ENCODE assay signal across 13 cellular contexts in genomic region chr18:65788373-65788772, GRCh38. TPM values are rescaled to one million over a fixed set of nuclear protein-coding genes. Genes with fewer than 3 reads are reported as not detected.
DNase-seq lines count a peak whose midpoint lies in the region; ATAC-seq, FAIRE-seq and TF ChIP-seq lines count a peak whose summit lies in the region.
"Had no signal": no experiment of that assay in that cellular context is flagged by ENCODE, and none has a peak within 500 bp of the region (broad histone marks: within the 10 kb centered on the region; RNA-seq: fewer than 3 reads in every experiment).

No MANE protein-coding gene starts in this region.

- DNase-seq in A549 (ENCODE audit: low read depth in 1 of 2, low spot score in 1 of 2) (peak in 1 of 2 experiments; percentile 65), HT1080 (ENCODE audit: low read depth) (peak; percentile 58), NCI-H460 (ENCODE audit: extremely low read depth, low read depth) (peak; percentile 75), K562 (ENCODE audit: extremely low read depth in 1 of 4, low spot score in 3 of 4) (peak in 1 of 4 experiments; percentile 1), mesothelial cell of epicardium (ENCODE audit: low spot score in 2 of 2, unreplicated experiment in 2 of 2) (no peak), NCI-H2196 (lab: John Stamatoyannopoulos, UW; ENCODE audit: unreplicated experiment) (no peak)
- DNase-seq: dermis blood vessel endothelial cell, foreskin melanocyte, KBM-7, PC-9, T-helper 9 cell had no signal

- no peak overlapping the region for H2AFZ ChIP-seq in K562 (ENCODE audit: low read depth, low read length)
- H2AFZ ChIP-seq: PC-9 had no signal

- H3K79me2 ChIP-seq in K562 (ENCODE audit: control insufficient read depth, insufficient read depth, low read length): no peaks in the 10 kb centered on the region

- no peak overlapping the region for H3K27ac Mint-ChIP-seq in mesothelial cell of epicardium

- H3K4me1 Mint-ChIP-seq in mesothelial cell of epicardium: peaks cover 16% of the 10 kb centered on the region

- no peak for FAIRE-seq in A549 (lab: Jason Lieb, UNC)
- no peak for FAIRE-seq in K562 (lab: Jason Lieb, UNC)

- no peaks in the 10 kb centered on the region for H3K9me1 ChIP-seq in K562 (ENCODE audit: control insufficient read depth, insufficient read depth, low read length)

- no peak overlapping the region for H3K4me3 Mint-ChIP-seq in mesothelial cell of epicardium

- POLR2A ChIA-PET in A549 (lab: Yijun Ruan, JAX) (no interaction called here), K562 (lab: Yijun Ruan, JAX) (interaction anchor here (0.7 kb wide), 1 partner anchor 630 kb away, joined by 3 read pairs; no protein-coding TSS in a partner anchor)

- CTCF ChIA-PET in A549 (lab: Yijun Ruan, JAX) (interaction anchor here (1.0 kb wide), 1 partner anchor 16 kb away, joined by 4 read pairs; no protein-coding TSS in a partner anchor), K562 (lab: Yijun Ruan, JAX; ENCODE audit: low intra/inter-chr PET ratio) (no interaction called here)

- H3K9me3 ChIP-seq in A549: no peaks in the 10 kb centered on the region
- H3K9me3 ChIP-seq in K562 (replicated peaks; ENCODE audit: control insufficient read depth, insufficient read depth, low read depth, low read length): no peaks in the 10 kb centered on the region

- 0 out of 3 replicates have a peak, but pooled peaks cover 3% of the 10 kb centered on the region for H3K4me1 ChIP-seq in A549
- H3K4me1 ChIP-seq in K562 (replicated peaks in 1 of 2; ENCODE audit: control insufficient read depth in 2 of 2, insufficient read depth in 2 of 2, low read length in 2 of 2): no peaks in the 10 kb centered on the region

- no peaks in the 10 kb centered on the region for H3K36me3 Mint-ChIP-seq in mesothelial cell of epicardium

- no peak overlapping the region for H3K9ac ChIP-seq in K562 (ENCODE audit: insufficient read depth in 1 of 2, low read depth in 2 of 2, low read length in 2 of 2)

- TF ChIP-seq POLR2A in A549 (IDR thresholded peaks at IDR 0.05; ENCODE audit: low read length): no peak
- no peak for TF ChIP-seq POLR2A in K562 (conservative IDR thresholded peaks at IDR 0.05)
- no peak for TF ChIP-seq POLR2A in GM18505 (IDR thresholded peaks at IDR 0.05; ENCODE audit: borderline replicate concordance, extremely low read depth, insufficient read depth, insufficient read length)

- H3K27me3 ChIP-seq in K562 (ENCODE audit: control insufficient read depth in 2 of 2, insufficient read depth in 2 of 2, low read length in 2 of 2): no peaks in the 10 kb centered on the region

- H3K4me2 ChIP-seq in A549: peak overlapping the region; percentile 51; the same call in 2 of the 3 replicates
- no peak overlapping the region for H3K4me2 ChIP-seq in K562 (ENCODE audit: insufficient read depth, low read length)
- H3K4me2 ChIP-seq: PC-9 had no signal

- no peaks in the 10 kb centered on the region for H3K36me3 ChIP-seq in K562 (ENCODE audit: control insufficient read depth, insufficient read depth, low read length)

- in situ Hi-C loops in K562 (cut with MboI): no loop called here

- WGBS in A549 (ENCODE audit: missing lambda C conversion rate): 0% methylated on average over 4 of the region's 4 CpGs
- 0% methylated on average over 4 of the region's 4 CpGs for WGBS in K562 (ENCODE audit: insufficient coverage, low coverage, missing lambda C conversion rate)

- H3K27me3 Mint-ChIP-seq in mesothelial cell of epicardium (ENCODE audit: low read depth): no peaks in the 10 kb centered on the region

- TF ChIP-seq EP300 in A549 (IDR thresholded peaks at IDR 0.05) (no peak), K562 (IDR thresholded peaks at IDR 0.05; ENCODE audit: low read length) (no peak)

- TF ChIP-seq CTCF in A549 (IDR thresholded peaks at IDR 0.05) (peak; percentile 55), K562 (IDR thresholded peaks at IDR 0.05 in 2 of 3, conservative IDR thresholded peaks at IDR 0.05 in 1 of 3; ENCODE audit: insufficient read depth in 2 of 3, low read depth in 1 of 3, low read length in 3 of 3) (no peak), mesothelial cell of epicardium (IDR thresholded peaks at IDR 0.05; ENCODE audit: unreplicated experiment) (no peak)

- peak; percentile 73 to 76 for TF ChIP-seq RAD21 in A549 (conservative IDR thresholded peaks at IDR 0.05 in 1 of 2, IDR thresholded peaks at IDR 0.05 in 1 of 2)
- TF ChIP-seq RAD21 in K562 (CRISPR knock-in tag; conservative IDR thresholded peaks at IDR 0.05 in 1 of 2, IDR thresholded peaks at IDR 0.05 in 1 of 2): peak; percentile 41 to 44

- H3K27ac ChIP-seq in A549 (no peak overlapping the region), K562 (ENCODE audit: extremely low read depth, low read depth, low read length) (no peak overlapping the region)
- H3K27ac ChIP-seq: PC-9 had no signal

- intact Hi-C loops in K562 (cut with micrococcal nuclease): no loop called here

- no peaks in the 10 kb centered on the region for H3K9me3 Mint-ChIP-seq in mesothelial cell of epicardium

- ATAC-seq in A549 (peak; percentile 85 to 93; a peak in 5 of 6 replicates), K562 (no peak), GM18505 (IDR thresholded peaks at IDR 0.05; ENCODE audit: unreplicated experiment) (no peak), GM18909 (IDR thresholded peaks at IDR 0.05; ENCODE audit: poor library complexity, unreplicated experiment) (no peak)

- H4K20me1 ChIP-seq in K562 (replicated peaks; ENCODE audit: control insufficient read depth, insufficient read depth, low read length): no peaks in the 10 kb centered on the region

- no TSS peak for BruUV-seq in K562 (replicated peaks; lab: Mats Ljungman, UMichigan)

- no peak overlapping the region for H3K4me3 ChIP-seq in A549
- no peak overlapping the region for H3K4me3 ChIP-seq in K562
- H3K4me3 ChIP-seq: PC-9 had no signal

TF ChIP-seq in A549, 52 proteins besides CTCF, POLR2A, EP300 and RAD21:
- TF ChIP-seq SMC3 (IDR thresholded peaks at IDR 0.05): peak; percentile 83
- no peak for TF ChIP-seq NPAS2 (CRISPR knock-in tag; IDR thresholded peaks at IDR 0.05; ENCODE audit: borderline replicate concordance)
TF ChIP-seq in A549: peak in this region for 1.

TF ChIP-seq in K562, 482 proteins besides CTCF, POLR2A, EP300 and RAD21 (continues in another document):
- TF ChIP-seq UBTF (IDR thresholded peaks at IDR 0.05; ENCODE audit: borderline replicate concordance in 1 of 2, low read depth in 2 of 2, low read length in 2 of 2) (no peak), SRSF9 (IDR thresholded peaks at IDR 0.05; ENCODE audit: borderline replicate concordance, low read depth, low read length) (no peak), ZNF316 (IDR thresholded peaks at IDR 0.05) (no peak), HDAC1 (IDR thresholded peaks at IDR 0.05) (no peak), STAT5B (CRISPR knock-in tag; IDR thresholded peaks at IDR 0.05) (no peak), MECOM (CRISPR knock-in tag; IDR thresholded peaks at IDR 0.05) (no peak), NFATC3 (IDR thresholded peaks at IDR 0.05) (no peak)

RNA-seq across cellular contexts. Expression of gene CDH7, which starts 37.6 kb away (rescaled TPM):
- polyA plus RNA-seq in A549 (2011; rRNA removed) (0.05 and 0.08 TPM in 2 replicates), A549 (2017; fragmentation: RNase III; extraction: RNeasy Plus Mini Kit Qiagen cat#74134 plus additional on column Dnase treatment) (under 0.01 to 0.01 TPM (median 0.01 TPM) in 3 replicates), K562 (2011; rRNA removed) (not detected in 2 replicates), K562 (2014; fragmentation: Illumina TruSeq; extraction: Trizol) (0.01 TPM in 1 of 2 replicates, not detected in the other), K562 (2014; fragmentation: Nextera tagmentation; extraction: Ambion mirVana) (not detected), K562 (2014; rRNA removed) (0.05 TPM in 1 of 2 replicates, not detected in the other)
- polyA plus RNA-seq in A549 (2012; cell fraction: cytosol; rRNA removed): under 0.01 and 0.01 TPM in 2 replicates
- not detected in 2 replicates for polyA plus RNA-seq in A549 (2012; cell fraction: nucleus; rRNA removed)
- polyA minus RNA-seq in A549 (2011; rRNA and poly(A)+ RNA removed): not detected in 2 replicates
- 0.67 and 1.5 TPM in 2 replicates for total RNA-seq in HT1080 (2014; rRNA removed; shearing (Covaris generic))
- 0.21 and 0.42 TPM in 2 replicates for polyA plus RNA-seq in HT1080 (2015; cell fraction: cytosol; rRNA removed)
- polyA plus RNA-seq in HT1080 (2015; cell fraction: nucleus; rRNA removed): 0.66 and 0.78 TPM in 2 replicates
- 16.6 and 17.6 TPM in 2 replicates for total RNA-seq in NCI-H460 (2014; rRNA removed; shearing (Covaris generic))
- polyA plus RNA-seq in NCI-H460 (2014; cell fraction: nucleus; rRNA removed): 7.4 and 10.9 TPM in 2 replicates
- not detected in 2 replicates for total RNA-seq in K562 (2011; cell fraction: chromatin; rRNA removed; ENCODE audit: low replicate concordance)
- not detected in 2 replicates for total RNA-seq in K562 (2011; cell fraction: nucleolus; rRNA removed)
- not detected in 2 replicates for total RNA-seq in K562 (2011; cell fraction: nucleoplasm; rRNA removed)
- total RNA-seq in K562 (2014; rRNA removed) (not detected in 2 replicates), K562 (2014; rRNA removed; fragmentation: Illumina TruSeq; extraction: Trizol) (0.07 TPM in 1 of 2 replicates, not detected in the other), K562 (2015; rRNA removed; fragmentation: Illumina TruSeq; extraction: Trizol) (not detected in 2 replicates), K562 (2021) (not detected in 2 replicates), mesothelial cell of epicardium (0.75 to 1.1 TPM (median 0.94 TPM) in 3 replicates)
- polyA plus RNA-seq in K562 (2011; cell fraction: cytosol; rRNA removed): not detected in 2 replicates
- polyA plus RNA-seq in K562 (2011; cell fraction: nucleus; rRNA removed): not detected in 2 replicates
- polyA plus RNA-seq in K562 (2012): 0.07 TPM in 1 of 2 replicates, not detected in the other
- polyA minus RNA-seq in K562 (2011; rRNA and poly(A)+ RNA removed): 0.06 TPM in 1 of 2 replicates, not detected in the other
- polyA minus RNA-seq in K562 (2011; cell fraction: cytosol; rRNA and poly(A)+ RNA removed): not detected in 2 replicates
- not detected in 2 replicates for polyA minus RNA-seq in K562 (2011; cell fraction: nucleus; rRNA and poly(A)+ RNA removed)
- total RNA-seq: dermis blood vessel endothelial cell, PC-9 had no signal

Comparison
In these comparisons a context has a peak if more than half of its experiments do, and no peak if none do; other contexts are left out.
1. ATAC-seq: peak in A549 (2 of 2); none in K562 (single experiment), GM18505 (single experiment) and GM18909 (single experiment).
2. DNase-seq: peak in HT1080 (single experiment) and NCI-H460 (single experiment); none in mesothelial cell of epicardium (0 of 2) and NCI-H2196 (single experiment).
3. Of the 35 proteins assayed by ChIP-seq in both K562 and A549: peak only in K562: none; only in A549: CTCF and SMC3; in both: RAD21; in neither: 32.